Comparison of ENCODE assay signal across 11 cellular contexts in the genomic region with DNA sequence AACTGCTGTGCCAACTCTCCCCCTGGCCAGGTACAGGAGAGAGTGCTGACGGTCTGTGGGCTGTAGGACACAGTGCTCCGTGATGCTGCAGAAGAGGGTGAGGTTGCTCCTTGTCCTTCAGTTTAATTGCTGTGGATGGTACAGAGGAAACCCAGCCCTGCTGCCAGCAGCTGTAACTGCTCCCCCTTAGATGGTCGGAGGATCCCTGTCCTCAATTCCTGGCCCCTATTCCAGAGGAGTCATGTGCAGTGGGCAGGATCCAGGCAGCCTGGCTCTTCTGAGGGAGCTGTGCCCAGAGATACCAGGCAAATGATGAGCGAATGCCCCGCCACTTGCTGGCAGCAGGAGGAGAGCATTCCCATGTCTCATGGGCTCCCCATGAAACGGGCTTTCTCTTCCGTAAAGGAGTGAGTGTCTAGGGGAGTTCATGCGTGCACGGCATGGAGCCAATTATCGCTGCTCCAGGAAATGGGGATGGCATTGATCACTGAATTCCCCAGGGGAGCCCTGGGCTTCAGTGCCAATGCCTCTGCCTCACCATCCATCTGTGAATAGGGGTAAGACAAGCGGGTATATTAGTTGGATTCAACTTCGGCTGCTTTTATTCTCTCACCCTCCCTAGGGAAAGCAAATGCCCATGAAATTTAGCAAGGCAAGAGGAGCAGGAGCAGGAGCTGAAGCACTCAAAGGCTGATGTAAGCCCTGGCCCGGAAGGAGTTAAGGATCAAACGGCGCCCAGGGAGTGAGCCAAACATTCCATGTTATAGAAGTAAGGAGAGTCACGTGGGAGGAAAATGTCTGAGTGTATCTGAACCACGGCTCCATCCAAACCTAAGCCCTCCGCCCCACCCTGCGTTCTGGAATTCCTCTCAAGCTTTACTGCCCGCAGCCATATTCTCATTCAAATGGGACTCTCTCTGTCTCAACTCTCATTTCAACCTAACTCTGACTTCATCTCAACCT. TPM values are rescaled to one million over a fixed set of nuclear protein-coding genes. Genes with fewer than 3 reads are reported as not detected.
A peak's percentile ranks its signal among the peaks of the same experiment; 100 is the strongest.
DNase-seq lines count a peak whose midpoint lies in the region; ATAC-seq and TF ChIP-seq lines count a peak whose summit lies in the region.
"Had no signal": no experiment of that assay in that cellular context is flagged by ENCODE, and none has a peak within 500 bp of the region (broad histone marks: within the 10 kb centered on the region; RNA-seq: fewer than 3 reads in every experiment).

No MANE protein-coding gene starts in this region.

- no peaks in the 10 kb centered on the region for H3F3A ChIP-seq in GM23248 (ENCODE audit: insufficient read depth)
- H3F3A ChIP-seq in neural progenitor cell (ENCODE audit: low read depth), result no peaks in the 10 kb centered on the region

- H3K4me1 Mint-ChIP-seq in neural progenitor cell, result peaks cover 28% of the 10 kb centered on the region

- no peaks in the 10 kb centered on the region for H3K36me3 Mint-ChIP-seq in neural progenitor cell

- H3K4me2 ChIP-seq in GM23248 (ENCODE audit: unreplicated experiment) (peak overlapping the region; percentile 34), neural progenitor cell (no peak overlapping the region)

- TF ChIP-seq CTCF in neural progenitor cell (IDR thresholded peaks at IDR 0.05) (no peak), GM10266 (IDR thresholded peaks at IDR 0.05; ENCODE audit: control insufficient read depth, insufficient read depth, low read depth, missing control alignments) (no peak)

- H3K36me3 ChIP-seq in GM23248 (ENCODE audit: low read depth) (no peaks in the 10 kb centered on the region), neural progenitor cell (no peaks in the 10 kb centered on the region)
- H3K36me3 ChIP-seq: gastrocnemius medialis had no signal

- DNase-seq in GM23248, result peak; percentile 58
- DNase-seq in amniotic stem cell (lab: John Stamatoyannopoulos, UW), result peak; percentile 24
- DNase-seq in fibroblast of the conjunctiva (ENCODE audit: low read depth), result peak; percentile 41
- peak; percentile 38 for DNase-seq in neural progenitor cell (ENCODE audit: low spot score)
- DNase-seq in midbrain (lab: John Stamatoyannopoulos, UW), result no peak
- no peak for DNase-seq in GM10266 (ENCODE audit: extremely low spot score)
- no peak for DNase-seq in NCI-H187 (lab: John Stamatoyannopoulos, UW)
- DNase-seq: activated T-cell treated with anti-CD3 and anti-CD28 coated beads, Interleukin-2, amount 50 U/mL, for 72 hours had no signal

- H3K27ac ChIP-seq in GM23248 (no peak overlapping the region), neural progenitor cell (no peak overlapping the region)

- H3K9me3 Mint-ChIP-seq in neural progenitor cell, result no peaks in the 10 kb centered on the region
- H3K9me3 Mint-ChIP-seq: activated T-cell treated with anti-CD3 and anti-CD28 coated beads, Interleukin-2, amount 50 U/mL, for 72 hours had no signal

- in situ Hi-C loops in GM23248 (cut with MboI), result no loop called here

- 43% methylated on average over 20 of the region's 20 CpGs for WGBS in GM23248 (ENCODE audit: low coverage in 1 of 2, low lambda C conversion rate in 2 of 2, missing lambda C conversion rate in 2 of 2), 2 experiments

- H3K9ac ChIP-seq in GM23248, result no peak overlapping the region
- no peak overlapping the region for H3K9ac ChIP-seq in neural progenitor cell

- H3K4me3 ChIP-seq in GM23248 (no peak overlapping the region), neural progenitor cell (no peak overlapping the region)
- H3K4me3 ChIP-seq: gastrocnemius medialis, GM12878 had no signal

- no peak for ATAC-seq in HG02588 (IDR thresholded peaks at IDR 0.05; ENCODE audit: unreplicated experiment)
- ATAC-seq: activated T-cell treated with anti-CD3 and anti-CD28 coated beads, Interleukin-2, amount 50 U/mL, for 72 hours; GM12878 had no signal

- no peaks in the 10 kb centered on the region for H3K9me2 ChIP-seq in GM23248 (ENCODE audit: insufficient read depth)

- H3K27me3 Mint-ChIP-seq in neural progenitor cell (ENCODE audit: insufficient read depth, low read depth), result peaks cover 2% of the 10 kb centered on the region

- H3K9me3 ChIP-seq in GM23248 (ENCODE audit: low read depth), result no peaks in the 10 kb centered on the region
- H3K9me3 ChIP-seq in neural progenitor cell (ENCODE audit: low read depth), result no peaks in the 10 kb centered on the region
- H3K9me3 ChIP-seq: gastrocnemius medialis had no signal

- no peaks in the 10 kb centered on the region for H3K79me2 ChIP-seq in GM23248 (ENCODE audit: insufficient read depth)
- H3K79me2 ChIP-seq in neural progenitor cell (ENCODE audit: low read depth), result no peaks in the 10 kb centered on the region

- H3K27me3 ChIP-seq in GM23248 (replicated peaks; ENCODE audit: insufficient read depth) (no peaks in the 10 kb centered on the region), neural progenitor cell (no peaks in the 10 kb centered on the region)
- H3K27me3 ChIP-seq: gastrocnemius medialis had no signal

- no peaks in the 10 kb centered on the region for H4K20me1 ChIP-seq in GM23248 (ENCODE audit: insufficient read depth)
- H4K20me1 ChIP-seq in neural progenitor cell (ENCODE audit: low read depth), result no peaks in the 10 kb centered on the region

- H2AFZ ChIP-seq in GM23248 (no peak overlapping the region), neural progenitor cell (replicated peaks) (no peak overlapping the region)

- H3K4me3 Mint-ChIP-seq in neural progenitor cell, result no peak overlapping the region
- H3K4me3 Mint-ChIP-seq: activated T-cell treated with anti-CD3 and anti-CD28 coated beads, Interleukin-2, amount 50 U/mL, for 72 hours had no signal

- H3K4me1 ChIP-seq in GM23248 (ENCODE audit: insufficient read depth) (peaks cover 7% of the 10 kb centered on the region), neural progenitor cell (peaks cover 15% of the 10 kb centered on the region)

- peak overlapping the region; percentile 67 for H3K27ac Mint-ChIP-seq in neural progenitor cell
- H3K27ac Mint-ChIP-seq: activated T-cell treated with anti-CD3 and anti-CD28 coated beads, Interleukin-2, amount 50 U/mL, for 72 hours had no signal

RNA-seq across cellular contexts. Expression of a gene that starts 51.0 kb away (rescaled TPM):
- total RNA-seq in GM23248 (2014; rRNA removed; shearing (Covaris generic)), result 2.5 and 3.3 TPM in 2 replicates
- polyA plus RNA-seq in GM23248 (2016; fragmentation: Nextera tagmentation; extraction: Ambion mirVana), result 0.73 TPM in 1 of 2 replicates, not detected in the other
- total RNA-seq in neural progenitor cell (ENCODE audit: low replicate concordance), result 1.7 and 5.9 TPM in 2 replicates

Comparison
In these comparisons a context has a peak if more than half of its experiments do, and no peak if none do; other contexts are left out.
1. DNase-seq: peak in GM23248 (single experiment), amniotic stem cell (single experiment), fibroblast of the conjunctiva (single experiment) and neural progenitor cell (single experiment); none in midbrain (single experiment), GM10266 (single experiment) and NCI-H187 (0 of 2).